In genomic region chr9:134641989-134642384, GRCh38 we compare ENCODE assay signal across 8 cellular contexts. TPM values are rescaled to one million over a fixed set of nuclear protein-coding genes. Genes with fewer than 3 reads are reported as not detected.
DNase-seq lines count a peak whose midpoint lies in the region; ATAC-seq, FAIRE-seq and TF ChIP-seq lines count a peak whose summit lies in the region.
"Had no signal": no experiment of that assay in that cellular context is flagged by ENCODE, and none has a peak within 500 bp of the region (broad histone marks: within the 10 kb centered on the region; RNA-seq: fewer than 3 reads in every experiment).

No MANE protein-coding gene starts in this region.

- H3K27me3 ChIP-seq in Loucy (ENCODE audit: insufficient read depth, low read length, poor library complexity, severe bottlenecking) (peaks cover 7% of the 10 kb centered on the region), bronchial epithelial cell (ENCODE audit: control insufficient read depth, insufficient read depth, low read length) (no peaks in the 10 kb centered on the region), lower lobe of right lung (ENCODE audit: low read depth) (peaks cover 21% of the 10 kb centered on the region), thymus (ENCODE audit: control insufficient read depth, insufficient read depth) (peaks cover 11% of the 10 kb centered on the region)

- H3K4me1 ChIP-seq in Loucy (ENCODE audit: insufficient read depth, low read length, poor library complexity, severe bottlenecking) (peaks cover 13% of the 10 kb centered on the region), lower lobe of right lung (peaks cover 27% of the 10 kb centered on the region), thymus (ENCODE audit: control insufficient read depth, insufficient read depth, low read length) (no peaks in the 10 kb centered on the region)

- FAIRE-seq in bronchial epithelial cell (lab: Jason Lieb, UNC): no peak
- FAIRE-seq: GM12891 had no signal

- H2AFZ ChIP-seq in Loucy (ENCODE audit: low read length): peak overlapping the region; percentile 86

- peak overlapping the region; percentile 80 for H3K27ac ChIP-seq in lower lobe of right lung
- no peak overlapping the region for H3K27ac ChIP-seq in thymus (ENCODE audit: low read depth)

- no peaks in the 10 kb centered on the region for H4K20me1 ChIP-seq in Loucy (ENCODE audit: insufficient read depth, low read length, poor library complexity, severe bottlenecking)

- DNase-seq in bronchial epithelial cell (ENCODE audit: low read depth): no peak
- DNase-seq in lower lobe of right lung: no peak

- ATAC-seq in lower lobe of right lung: peak in 1 of 2 donors; percentile 9
- ATAC-seq in GM21526 (IDR thresholded peaks at IDR 0.05; ENCODE audit: low FRiP score, unreplicated experiment): no peak
- no peak for ATAC-seq in GM18867 (IDR thresholded peaks at IDR 0.05; ENCODE audit: unreplicated experiment)
- no peak for ATAC-seq in HG03280 (IDR thresholded peaks at IDR 0.05; ENCODE audit: unreplicated experiment)

- TF ChIP-seq CTCF in Loucy (conservative IDR thresholded peaks at IDR 0.05; ENCODE audit: low read length) (no peak), bronchial epithelial cell (IDR thresholded peaks at IDR 0.05; ENCODE audit: insufficient read depth, low read length, severe bottlenecking) (no peak), lower lobe of right lung (IDR thresholded peaks at IDR 0.05) (no peak)

- H3F3A ChIP-seq in Loucy (ENCODE audit: low read depth): no peaks in the 10 kb centered on the region

- intact Hi-C loops in lower lobe of right lung (cut with DNase I): no loop called here

- H3K36me3 ChIP-seq in Loucy (ENCODE audit: insufficient read depth, low read length) (no peaks in the 10 kb centered on the region), bronchial epithelial cell (ENCODE audit: control insufficient read depth, insufficient read depth, low read length) (no peaks in the 10 kb centered on the region), lower lobe of right lung (no peaks in the 10 kb centered on the region), thymus (ENCODE audit: control insufficient read depth, insufficient read depth) (no peaks in the 10 kb centered on the region)

- peak overlapping the region; percentile 70 for H3K4me2 ChIP-seq in Loucy (ENCODE audit: low read depth, low read length, poor library complexity, severe bottlenecking)

- no peaks in the 10 kb centered on the region for H3K9me2 ChIP-seq in Loucy (replicated peaks; ENCODE audit: low read depth, low read length)

- H3K4me3 ChIP-seq in Loucy (ENCODE audit: low read length, poor library complexity, severe bottlenecking) (peak overlapping the region; percentile 72), bronchial epithelial cell (ENCODE audit: low read depth, low read length) (peak overlapping the region; percentile 46), lower lobe of right lung (peak overlapping the region; percentile 56), thymus (ENCODE audit: low read length) (peak overlapping the region; percentile 59)

- no peaks in the 10 kb centered on the region for H3K9me3 ChIP-seq in Loucy (ENCODE audit: insufficient read depth, low read depth, low read length)
- no peaks in the 10 kb centered on the region for H3K9me3 ChIP-seq in lower lobe of right lung
- H3K9me3 ChIP-seq in thymus (ENCODE audit: control insufficient read depth): peaks cover 1% of the 10 kb centered on the region

- peak overlapping the region; percentile 55 for H3K9ac ChIP-seq in Loucy (ENCODE audit: low read depth, low read length, poor library complexity, severe bottlenecking)

- WGBS in thymus: 1% methylated on average over 59 of the region's 59 CpGs

- peaks cover 14% of the 10 kb centered on the region; the same call in 1 of the 2 replicates for H3K79me2 ChIP-seq in Loucy (ENCODE audit: insufficient read depth, low read length)

RNA-seq across cellular contexts. Expression of gene COL5A1, which starts 0.4 kb away (rescaled TPM):
- total RNA-seq in bronchial epithelial cell (0.90 and 6.3 TPM in 2 replicates), lower lobe of right lung (29.0 TPM)
- 3.2 TPM for polyA plus RNA-seq in thymus
